In genomic region chr3:150183619-150184425, GRCh38 we compare ENCODE assay signal across 8 cellular contexts.
DNase-seq lines count a peak whose midpoint lies in the region; ATAC-seq, FAIRE-seq and TF ChIP-seq lines count a peak whose summit lies in the region.

No MANE protein-coding gene starts in this region.

- no peak overlapping the region for H3K27ac Mint-ChIP-seq in CD8-positive, alpha-beta memory T cell

- no peaks in the 10 kb centered on the region for H3K4me1 ChIP-seq in CD8-positive, alpha-beta memory T cell (ENCODE audit: insufficient read depth, low read length)
- no peaks in the 10 kb centered on the region for H3K4me1 ChIP-seq in muscle layer of duodenum (ENCODE audit: control insufficient read depth in 1 of 2, insufficient read depth in 2 of 2, low read length in 2 of 2)

- peak; percentile 94 for ATAC-seq in GM19463 (IDR thresholded peaks at IDR 0.05; ENCODE audit: unreplicated experiment)
- peak; percentile 79 to 84 for ATAC-seq in activated T-cell treated with anti-CD3 and anti-CD28 coated beads, Interleukin-2, amount 50 U/mL, for 4 hours

- H3K4me3 ChIP-seq in CD8-positive, alpha-beta memory T cell (ENCODE audit: low read length) = no peak overlapping the region
- peak overlapping the region; percentile 48 for H3K4me3 ChIP-seq in fibroblast of mammary gland (ENCODE audit: control insufficient read depth, low read depth, low read length)
- peak overlapping the region; percentile 41 to 45 for H3K4me3 ChIP-seq in muscle layer of duodenum (ENCODE audit: low read depth in 1 of 2, low read length in 2 of 2)

- FAIRE-seq in HTR-8/SVneo (lab: Jason Lieb, UNC) = peak; percentile 89

- no peaks in the 10 kb centered on the region for H3K9me3 ChIP-seq in CD8-positive, alpha-beta memory T cell (ENCODE audit: low read length)
- peaks cover 0 to 5% of the 10 kb centered on the region in 2 donors for H3K9me3 ChIP-seq in muscle layer of duodenum (ENCODE audit: control insufficient read depth in 1 of 2, low read length in 2 of 2)

- TF ChIP-seq CTCF in fibroblast of mammary gland (conservative IDR thresholded peaks at IDR 0.05; ENCODE audit: control insufficient read depth, insufficient read depth, low read depth, low read length) = peak; percentile 80

- POLR2A ChIA-PET in CD8-positive, alpha-beta memory T cell (lab: Charles Lee) = no interaction called here

- no peaks in the 10 kb centered on the region for H3K36me3 Mint-ChIP-seq in CD8-positive, alpha-beta memory T cell
- H3K36me3 Mint-ChIP-seq in activated T-cell treated with anti-CD3 and anti-CD28 coated beads, Interleukin-2, amount 50 U/mL, for 4 hours (ENCODE audit: insufficient read depth) = no peaks in the 10 kb centered on the region

- no peaks in the 10 kb centered on the region for H3K4me1 Mint-ChIP-seq in CD8-positive, alpha-beta memory T cell
- H3K4me1 Mint-ChIP-seq in activated T-cell treated with anti-CD3 and anti-CD28 coated beads, Interleukin-2, amount 50 U/mL, for 4 hours (ENCODE audit: low read depth) = no peaks in the 10 kb centered on the region

- no peak overlapping the region for H3K4me3 Mint-ChIP-seq in CD8-positive, alpha-beta memory T cell
- no peak overlapping the region for H3K4me3 Mint-ChIP-seq in activated T-cell treated with anti-CD3 and anti-CD28 coated beads, Interleukin-2, amount 50 U/mL, for 4 hours

- CTCF ChIA-PET in CD8-positive, alpha-beta memory T cell (lab: Charles Lee) = interaction anchor here (0.8 to 1.6 kb wide), 11 partner anchors 9 to 248 kb away, joined by 3 to 14 read pairs (median 5); partner anchors contain the start of gene PFN2

- peak; percentile 5 to 57 (median 35) for DNase-seq in CD8-positive, alpha-beta memory T cell
- DNase-seq in HTR-8/SVneo (ENCODE audit: insufficient read length, low spot score) (peak; percentile 62), NOMO-1 (lab: John Stamatoyannopoulos, UW; ENCODE audit: unreplicated experiment in 2 of 2) (peak; percentile 52 to 74), fibroblast of mammary gland (ENCODE audit: low read depth) (peak; percentile 84)
- peak; percentile 21 for DNase-seq in activated T-cell treated with anti-CD3 and anti-CD28 coated beads, Interleukin-2, amount 50 U/mL, for 4 hours
- peak; percentile 15 for DNase-seq in stimulated activated naive CD4-positive, alpha-beta T cell treated with Interleukin-2 at 50 U/mL for 16 hours (lab: John Stamatoyannopoulos, UW)

- no peaks in the 10 kb centered on the region for H3K9me3 Mint-ChIP-seq in CD8-positive, alpha-beta memory T cell
- H3K9me3 Mint-ChIP-seq in activated T-cell treated with anti-CD3 and anti-CD28 coated beads, Interleukin-2, amount 50 U/mL, for 4 hours = no peaks in the 10 kb centered on the region

- H3K27me3 Mint-ChIP-seq in CD8-positive, alpha-beta memory T cell = peaks cover 6 to 29% of the 10 kb centered on the region in 2 donors
- H3K27me3 Mint-ChIP-seq in activated T-cell treated with anti-CD3 and anti-CD28 coated beads, Interleukin-2, amount 50 U/mL, for 4 hours (ENCODE audit: low read depth) = peaks cover 6% of the 10 kb centered on the region

- H3K27ac ChIP-seq in CD8-positive, alpha-beta memory T cell (ENCODE audit: low read depth, low read length) = no peak overlapping the region
- H3K27ac ChIP-seq in muscle layer of duodenum (ENCODE audit: low read length) = no peak overlapping the region

- H3K27me3 ChIP-seq in CD8-positive, alpha-beta memory T cell (ENCODE audit: insufficient read depth, low read length, poor library complexity, severe bottlenecking) = no peaks in the 10 kb centered on the region
- no peaks in the 10 kb centered on the region for H3K27me3 ChIP-seq in muscle layer of duodenum (ENCODE audit: low read depth, low read length)

- H3K36me3 ChIP-seq in CD8-positive, alpha-beta memory T cell (ENCODE audit: insufficient read depth, low read length) = no peaks in the 10 kb centered on the region
- no peaks in the 10 kb centered on the region for H3K36me3 ChIP-seq in muscle layer of duodenum (ENCODE audit: control insufficient read depth in 1 of 2, insufficient read depth in 2 of 2, low read length in 2 of 2)

Comparison
In these comparisons a context has a peak if more than half of its experiments do, and no peak if none do; other contexts are left out.
1. DNase-seq: peak in every context shown above with its lines; median percentile 84 in fibroblast of mammary gland; 63 in NOMO-1; 62 in HTR-8/SVneo; 35 in CD8-positive, alpha-beta memory T cell; 21 in activated T-cell treated with anti-CD3 and anti-CD28 coated beads, Interleukin-2, amount 50 U/mL, for 4 hours; 15 in stimulated activated naive CD4-positive, alpha-beta T cell treated with Interleukin-2 at 50 U/mL for 16 hours.